ENCODE assay signal across 25 cellular contexts in genomic region chr6:39327516-39327915, GRCh38. TPM values are rescaled to one million over a fixed set of nuclear protein-coding genes. Genes with fewer than 3 reads are reported as not detected.
A peak's percentile ranks its signal among the peaks of the same experiment; 100 is the strongest.
DNase-seq lines count a peak whose midpoint lies in the region; FAIRE-seq and TF ChIP-seq lines count a peak whose summit lies in the region.
"Had no signal": no experiment of that assay in that cellular context is flagged by ENCODE, and none has a peak within 500 bp of the region (broad histone marks: within the 10 kb centered on the region; RNA-seq: fewer than 3 reads in every experiment).

No MANE protein-coding gene starts in this region.

- H3K4me3 Mint-ChIP-seq in progenitor cell of endocrine pancreas (ENCODE audit: low read depth): no peak overlapping the region

- no peaks in the 10 kb centered on the region for H3K4me1 ChIP-seq in testis
- H3K4me1 ChIP-seq: SJCRH30 had no signal

- H3K27ac Mint-ChIP-seq in progenitor cell of endocrine pancreas: peak overlapping the region; percentile 46

- H3K4me3 ChIP-seq in bronchial epithelial cell (ENCODE audit: low read depth, low read length) (no peak overlapping the region), testis (no peak overlapping the region)
- H3K4me3 ChIP-seq: SJCRH30 had no signal

- peaks cover 66% of the 10 kb centered on the region for H3K27me3 Mint-ChIP-seq in progenitor cell of endocrine pancreas

- TF ChIP-seq CTCF in bronchial epithelial cell (IDR thresholded peaks at IDR 0.05; ENCODE audit: insufficient read depth, low read length, severe bottlenecking) (no peak), progenitor cell of endocrine pancreas (IDR thresholded peaks at IDR 0.05; ENCODE audit: unreplicated experiment) (no peak), testis (IDR thresholded peaks at IDR 0.05) (no peak)

- intact Hi-C loops in testis (cut with DNase I; ENCODE audit: low total_unique reads): no loop called here

- peak; percentile 18 for FAIRE-seq in bronchial epithelial cell (lab: Jason Lieb, UNC)
- FAIRE-seq: D721Med, H54, HTR-8/SVneo, RCC 7860 had no signal

- H3K9me3 ChIP-seq in testis: no peaks in the 10 kb centered on the region
- H3K9me3 ChIP-seq: SJCRH30 had no signal

- peak; percentile 11 for DNase-seq in NCI-H345 (lab: John Stamatoyannopoulos, UW)
- no peak for DNase-seq in NCI-H345 treated with DMSO at 0.1 percent for 48 hours (lab: John Stamatoyannopoulos, UW; ENCODE audit: unreplicated experiment)
- DNase-seq in NCI-H146 (lab: John Stamatoyannopoulos, UW): peak; percentile 99
- no peak for DNase-seq in bronchial epithelial cell (ENCODE audit: low read depth)
- no peak for DNase-seq in progenitor cell of endocrine pancreas (ENCODE audit: low spot score, unreplicated experiment)
- DNase-seq in nucleus accumbens (lab: John Stamatoyannopoulos, UW): no peak
- DNase-seq in OCI-M1 (lab: John Stamatoyannopoulos, UW): no peak
- no peak for DNase-seq in testis
- DNase-seq: AML-193, DMS53, IMR-90, MV-4-11, NCI-H1436, NCI-H2029, NCI-H2227 treated with DMSO at 0.1 percent for 48 hours, NCI-H526 treated with DMSO at 0.1 percent for 48 hours, SJCRH30 had no signal

- H3K36me3 Mint-ChIP-seq in progenitor cell of endocrine pancreas (ENCODE audit: insufficient read depth): no peaks in the 10 kb centered on the region

- H3K27me3 ChIP-seq in bronchial epithelial cell (ENCODE audit: control insufficient read depth, insufficient read depth, low read length) (peaks cover 3% of the 10 kb centered on the region), testis (no peaks in the 10 kb centered on the region)

- no peak for TF ChIP-seq POLR2A in testis (IDR thresholded peaks at IDR 0.05)

- H3K27ac ChIP-seq in testis: no peak overlapping the region
- H3K27ac ChIP-seq: C4-2B, SJCRH30 had no signal

- no peaks in the 10 kb centered on the region for H3K36me3 ChIP-seq in bronchial epithelial cell (ENCODE audit: control insufficient read depth, insufficient read depth, low read length)
- no peaks in the 10 kb centered on the region for H3K36me3 ChIP-seq in testis (ENCODE audit: low read depth, missing control alignments)
- H3K36me3 ChIP-seq: SJCRH30 had no signal

- WGBS in testis, 2 donors: 68 to 72% methylated on average over 4 of the region's 4 CpGs

- H3K4me1 Mint-ChIP-seq in progenitor cell of endocrine pancreas (ENCODE audit: low read depth): peaks cover 30% of the 10 kb centered on the region

- H3K9me3 Mint-ChIP-seq in progenitor cell of endocrine pancreas (ENCODE audit: low read depth): no peaks in the 10 kb centered on the region

RNA-seq across cellular contexts. Expression of gene KCNK16, which starts 5.0 kb away (rescaled TPM):
- total RNA-seq in bronchial epithelial cell (not detected in 2 replicates), progenitor cell of endocrine pancreas (32.9 and 35.2 TPM in 2 replicates), testis (not detected)
- not detected for polyA plus RNA-seq in testis (ENCODE audit: insufficient read depth, low read depth, low replicate concordance)
- total RNA-seq: A172, IMR-90, OCI-LY7, SJCRH30 had no signal
- polyA plus RNA-seq: AG04450, IMR-90 had no signal

RNA-seq across cellular contexts. Expression of gene KCNK17, which starts 13.3 kb away (rescaled TPM):
- total RNA-seq in bronchial epithelial cell: not detected in 2 replicates
- total RNA-seq in progenitor cell of endocrine pancreas: 11.2 and 11.6 TPM in 2 replicates
- under 1 TPM; 0.37 to 0.47 TPM for total RNA-seq in testis
- 0.32 TPM for polyA plus RNA-seq in testis (ENCODE audit: insufficient read depth, low read depth, low replicate concordance)
- total RNA-seq: A172, IMR-90, OCI-LY7, SJCRH30 had no signal
- polyA plus RNA-seq: AG04450, IMR-90 had no signal

Comparison
In these comparisons a context has a peak if more than half of its experiments do, and no peak if none do; other contexts are left out.
1. DNase-seq: peak in NCI-H345 (single experiment) and NCI-H146 (single experiment); none in NCI-H345 treated with DMSO at 0.1 percent for 48 hours (single experiment), bronchial epithelial cell (single experiment), progenitor cell of endocrine pancreas (single experiment), nucleus accumbens (0 of 56), OCI-M1 (single experiment) and testis (single experiment).
2. RNA of gene KCNK16, which starts 5.0 kb away (total RNA-seq): 32.9 to 35.2 TPM in progenitor cell of endocrine pancreas; not detected in bronchial epithelial cell and not detected in testis; every median in the first group is over 10 times any median in the second.